8 cellular contexts compared by ENCODE assay signal in the genomic region with DNA sequence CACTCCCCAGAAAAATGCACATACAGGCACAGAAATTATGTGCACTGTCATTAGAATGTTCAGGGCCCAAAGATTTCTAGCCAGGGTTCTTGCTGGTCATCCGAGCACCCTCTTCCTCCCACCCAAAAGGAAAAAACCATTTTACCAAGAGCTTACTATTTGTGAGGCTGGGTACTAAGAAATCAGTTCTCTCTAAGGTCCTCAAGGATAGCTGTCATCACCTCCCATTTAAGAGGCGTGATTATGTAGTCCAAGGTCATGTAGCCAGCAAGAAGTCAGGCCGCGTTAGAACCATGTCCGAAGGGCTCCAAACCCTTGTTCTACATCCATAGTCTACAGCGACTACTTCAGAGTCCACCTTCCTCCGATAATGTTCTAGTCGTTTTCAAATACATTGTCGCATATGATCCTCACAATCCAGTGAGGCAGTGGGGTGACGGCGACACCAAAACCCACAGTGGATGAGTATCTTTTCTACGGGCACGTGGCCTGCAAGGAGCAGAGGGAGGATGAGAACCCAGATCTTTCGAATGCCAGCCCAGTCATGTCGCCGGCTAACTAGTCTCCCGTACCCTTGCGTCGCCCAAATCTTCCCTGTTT. TPM values are rescaled to one million over a fixed set of nuclear protein-coding genes. Genes with fewer than 3 reads are reported as not detected.
DNase-seq lines count a peak whose midpoint lies in the region; ATAC-seq and TF ChIP-seq lines count a peak whose summit lies in the region.

No MANE protein-coding gene starts in this region.

- no peak for TF ChIP-seq CTCF in CD8-positive, alpha-beta T cell (IDR thresholded peaks at IDR 0.05)
- no peak for TF ChIP-seq CTCF in suprapubic skin (IDR thresholded peaks at IDR 0.05)

- CTCF ChIA-PET in CD8-positive, alpha-beta T cell (lab: Charles Lee) = interaction anchor here (1.4 to 2.2 kb wide), 2 partner anchors 11 to 155 kb away, joined by 3 to 7 read pairs; a partner anchor contains a TSS

- no peak for TF ChIP-seq EP300 in suprapubic skin (IDR thresholded peaks at IDR 0.05)

- H3K4me1 ChIP-seq in CD8-positive, alpha-beta T cell (ENCODE audit: insufficient read depth, low read length) = peaks cover 33% of the 10 kb centered on the region
- H3K4me1 ChIP-seq in ectodermal cell (ENCODE audit: control insufficient read depth, insufficient read depth, low read length) (peaks cover 9% of the 10 kb centered on the region), mononuclear cell (ENCODE audit: insufficient read depth, low read length) (peaks cover 24% of the 10 kb centered on the region), suprapubic skin (peaks cover 37% of the 10 kb centered on the region)

- no peaks in the 10 kb centered on the region for H3K27me3 Mint-ChIP-seq in CD8-positive, alpha-beta T cell (ENCODE audit: low read depth)

- DNase-seq in CD8-positive, alpha-beta T cell = peak in 5 of 7 experiments; percentile 1 to 46 (median 30)
- DNase-seq in UCSD-AML1 (lab: John Stamatoyannopoulos, UW; ENCODE audit: unreplicated experiment) (peak; percentile 67), suprapubic skin (ENCODE audit: low spot score in 2 of 2) (no peak), HuH-7 (ENCODE audit: low spot score) (no peak)

- H3K27me3 ChIP-seq in CD8-positive, alpha-beta T cell (ENCODE audit: insufficient read depth, low read length) = no peaks in the 10 kb centered on the region
- H3K27me3 ChIP-seq in ectodermal cell (ENCODE audit: control insufficient read depth, insufficient read depth, low read length, poor library complexity, severe bottlenecking) = no peaks in the 10 kb centered on the region
- H3K27me3 ChIP-seq in mononuclear cell (ENCODE audit: insufficient read depth, low read length) = no peaks in the 10 kb centered on the region
- H3K27me3 ChIP-seq in suprapubic skin = no peaks in the 10 kb centered on the region

- intact Hi-C loops in CD8-positive, alpha-beta T cell (cut with DNase I, micrococcal nuclease) = loop anchor here (1.0 to 10.0 kb wide), 16 partner anchors 12 to 1789 kb away; a partner anchor contains a TSS

- peak; percentile 35 for ATAC-seq in CD8-positive, alpha-beta T cell
- ATAC-seq in GM19395 (IDR thresholded peaks at IDR 0.05; ENCODE audit: unreplicated experiment) = peak; percentile 42
- peak; percentile 32 for ATAC-seq in HG03439 (IDR thresholded peaks at IDR 0.05; ENCODE audit: unreplicated experiment)

- TF ChIP-seq POLR2A in suprapubic skin (IDR thresholded peaks at IDR 0.05) = no peak

- peaks cover 84% of the 10 kb centered on the region for H3K36me3 Mint-ChIP-seq in CD8-positive, alpha-beta T cell

- no peaks in the 10 kb centered on the region for H3K9me3 ChIP-seq in CD8-positive, alpha-beta T cell (ENCODE audit: low read length)
- H3K9me3 ChIP-seq in ectodermal cell (ENCODE audit: control insufficient read depth, low read length) (no peaks in the 10 kb centered on the region), mononuclear cell (ENCODE audit: low read depth, low read length) (no peaks in the 10 kb centered on the region), suprapubic skin (no peaks in the 10 kb centered on the region)

- H3K27ac ChIP-seq in CD8-positive, alpha-beta T cell (ENCODE audit: low read depth, low read length) = peak overlapping the region; percentile 82
- H3K27ac ChIP-seq in ectodermal cell (ENCODE audit: insufficient read depth, low read depth, low read length, poor library complexity, severe bottlenecking) (peak overlapping the region; percentile 19), suprapubic skin (peak overlapping the region; percentile 83)

- H3K27ac Mint-ChIP-seq in CD8-positive, alpha-beta T cell = peak overlapping the region; percentile 99

- POLR2A ChIA-PET in CD8-positive, alpha-beta T cell (lab: Charles Lee) = interaction anchor here (1.4 to 1.7 kb wide), 4 partner anchors 9 to 159 kb away, joined by 3 to 11 read pairs (median 8); a partner anchor contains a TSS

- H3K9me3 Mint-ChIP-seq in CD8-positive, alpha-beta T cell = no peaks in the 10 kb centered on the region

- H3K36me3 ChIP-seq in CD8-positive, alpha-beta T cell (ENCODE audit: insufficient read depth, low read length) = peaks cover 37% of the 10 kb centered on the region
- H3K36me3 ChIP-seq in ectodermal cell (ENCODE audit: control insufficient read depth, insufficient read depth, low read length) (peaks cover 25% of the 10 kb centered on the region), suprapubic skin (peaks cover 64% of the 10 kb centered on the region)

- WGBS in ectodermal cell, 2 experiments = 5% methylated on average over 19 of the region's 19 CpGs
- 5% methylated on average over 19 of the region's 19 CpGs for WGBS in suprapubic skin

- peaks cover 50% of the 10 kb centered on the region for H3K4me1 Mint-ChIP-seq in CD8-positive, alpha-beta T cell (ENCODE audit: low read depth)

- H3K4me3 ChIP-seq in CD8-positive, alpha-beta T cell (ENCODE audit: low read depth, low read length) = peak overlapping the region; percentile 92
- peak overlapping the region; percentile 99 for H3K4me3 ChIP-seq in ectodermal cell (ENCODE audit: insufficient read depth, low read depth, low read length)
- H3K4me3 ChIP-seq in mononuclear cell (ENCODE audit: low read length) = peak overlapping the region; percentile 95
- peak overlapping the region; percentile 93 for H3K4me3 ChIP-seq in suprapubic skin

- H3K4me3 Mint-ChIP-seq in CD8-positive, alpha-beta T cell = peak overlapping the region; percentile 100

RNA-seq across cellular contexts. Expression of a gene that starts 0.6 kb away (rescaled TPM):
- 10 to 100 TPM; 10.5 to 10.7 TPM for total RNA-seq in CD8-positive, alpha-beta T cell
- polyA plus RNA-seq in ectodermal cell (2013, experiment 1 of 4) = 86.6 TPM
- polyA plus RNA-seq in ectodermal cell (2013, experiment 2 of 4) = 71.8 TPM
- polyA plus RNA-seq in ectodermal cell (2013, experiment 3 of 4) = 76.2 TPM
- 80.1 TPM for polyA plus RNA-seq in ectodermal cell (2013, experiment 4 of 4)
- 10.6 TPM for total RNA-seq in mononuclear cell
- 10 to 100 TPM; 15.0 to 48.4 (median 37.1) TPM for total RNA-seq in suprapubic skin

RNA-seq across cellular contexts. Expression of a gene that starts 0.8 kb away (rescaled TPM):
- total RNA-seq in CD8-positive, alpha-beta T cell = 10 to 100 TPM; 31.2 to 32.3 TPM
- 54.1 TPM for polyA plus RNA-seq in ectodermal cell (2013, experiment 1 of 4)
- 56.0 TPM for polyA plus RNA-seq in ectodermal cell (2013, experiment 2 of 4)
- polyA plus RNA-seq in ectodermal cell (2013, experiment 3 of 4) = 62.6 TPM
- 62.4 TPM for polyA plus RNA-seq in ectodermal cell (2013, experiment 4 of 4)
- total RNA-seq in mononuclear cell (72.1 TPM), suprapubic skin (100 to 1,000 TPM in 3 of 4 donors, 10 to 100 TPM in 1; 64.4 to 125 (median 109) TPM)

RNA-seq across cellular contexts. Expression of a gene that starts 11.8 kb away (rescaled TPM):
- 10 to 100 TPM; 16.3 to 17.0 TPM for total RNA-seq in CD8-positive, alpha-beta T cell
- 34.8 TPM for polyA plus RNA-seq in ectodermal cell (2013, experiment 1 of 4)
- 40.2 TPM for polyA plus RNA-seq in ectodermal cell (2013, experiment 2 of 4)
- 24.7 TPM for polyA plus RNA-seq in ectodermal cell (2013, experiment 3 of 4)
- polyA plus RNA-seq in ectodermal cell (2013, experiment 4 of 4) = 30.8 TPM
- total RNA-seq in mononuclear cell (20.7 TPM), suprapubic skin (10 to 100 TPM; 14.4 to 20.2 (median 17.1) TPM)

RNA-seq across cellular contexts. Expression of a gene that starts 12.1 kb away (rescaled TPM):
- under 1 TPM in 1 of 2 experiments, not detected in 1; 0.35 TPM for total RNA-seq in CD8-positive, alpha-beta T cell
- polyA plus RNA-seq in ectodermal cell (2013, experiment 1 of 4) = 6.3 TPM
- polyA plus RNA-seq in ectodermal cell (2013, experiment 2 of 4) = 5.9 TPM
- polyA plus RNA-seq in ectodermal cell (2013, experiment 3 of 4) = 4.7 TPM
- 4.7 TPM for polyA plus RNA-seq in ectodermal cell (2013, experiment 4 of 4)
- not detected for total RNA-seq in mononuclear cell
- 1 to 10 TPM; 1.1 to 2.6 (median 2.3) TPM for total RNA-seq in suprapubic skin

Comparison
In these comparisons a context has a peak if more than half of its experiments do, and no peak if none do; other contexts are left out.
1. DNase-seq: peak in CD8-positive, alpha-beta T cell (5 of 7) and UCSD-AML1 (single experiment); none in suprapubic skin (0 of 2) and HuH-7 (single experiment).
2. H3K27ac ChIP-seq: peak in every context shown above with its lines; median percentile 83 in suprapubic skin; 82 in CD8-positive, alpha-beta T cell; 19 in ectodermal cell.
3. Peak in every context shown above with its lines, with median percentiles within 50 percentile points of each other: ATAC-seq and H3K4me3 ChIP-seq.